Comparison of ENCODE assay signal across 11 cellular contexts in genomic region chr2:55054476-55054875, GRCh38. TPM values are rescaled to one million over a fixed set of nuclear protein-coding genes. Genes with fewer than 3 reads are reported as not detected.
A peak's percentile ranks its signal among the peaks of the same experiment; 100 is the strongest.
DNase-seq lines count a peak whose midpoint lies in the region; ATAC-seq and TF ChIP-seq lines count a peak whose summit lies in the region.
"Had no signal": no experiment of that assay in that cellular context is flagged by ENCODE, and none has a peak within 500 bp of the region (broad histone marks: within the 10 kb centered on the region; RNA-seq: fewer than 3 reads in every experiment).

No MANE protein-coding gene starts in this region.

- TF ChIP-seq CTCF in GM06990 (IDR thresholded peaks at IDR 0.05; ENCODE audit: insufficient read depth, low read length, poor library complexity, severe bottlenecking): no peak
- no peak for TF ChIP-seq CTCF in glutamatergic neuron (IDR thresholded peaks at IDR 0.05; ENCODE audit: partially characterized antibody, unreplicated experiment)

- no peak overlapping the region for H3K27ac Mint-ChIP-seq in glutamatergic neuron (ENCODE audit: unreplicated experiment)

- peaks cover 13% of the 10 kb centered on the region for H3K27me3 Mint-ChIP-seq in glutamatergic neuron (ENCODE audit: unreplicated experiment)

- peaks cover 12% of the 10 kb centered on the region for H3K4me1 Mint-ChIP-seq in glutamatergic neuron (ENCODE audit: low read depth, unreplicated experiment)

- DNase-seq in GM06990 (ENCODE audit: extremely low read depth, insufficient read length) (peak; percentile 53), RPMI8226 (peak; percentile 52), NCI-H146 (lab: John Stamatoyannopoulos, UW) (no peak), NOMO-1 treated with DMSO at 0.1 percent for 48 hours (lab: John Stamatoyannopoulos, UW; ENCODE audit: unreplicated experiment) (no peak), glutamatergic neuron (no peak), GF-D8 (lab: John Stamatoyannopoulos, UW) (no peak)
- DNase-seq: effector CD8-positive, alpha-beta T cell; NCI-H1092; Right ventricle myocardium superior had no signal

- H3K27me3 ChIP-seq in GM06990 (replicated peaks; ENCODE audit: control insufficient read depth, insufficient read depth, low read length): no peaks in the 10 kb centered on the region

- H3K4me3 ChIP-seq in GM06990 (replicated peaks; ENCODE audit: low read depth, low read length): peak overlapping the region; percentile 41

- H3K36me3 ChIP-seq in GM06990 (ENCODE audit: control insufficient read depth, insufficient read depth, low read length): no peaks in the 10 kb centered on the region

- ATAC-seq in GM19023 (IDR thresholded peaks at IDR 0.05; ENCODE audit: unreplicated experiment) (peak; percentile 21), HG02981 (IDR thresholded peaks at IDR 0.05; ENCODE audit: unreplicated experiment) (peak; percentile 21)

- no peak overlapping the region for H3K4me3 Mint-ChIP-seq in glutamatergic neuron (ENCODE audit: unreplicated experiment)

- no peaks in the 10 kb centered on the region for H3K36me3 Mint-ChIP-seq in glutamatergic neuron (ENCODE audit: unreplicated experiment)

- H3K9me3 Mint-ChIP-seq in glutamatergic neuron (ENCODE audit: unreplicated experiment): peaks cover 13% of the 10 kb centered on the region

RNA-seq across cellular contexts. Expression of gene RTN4, which starts 4.2 kb away (rescaled TPM):
- 772 TPM for total RNA-seq in glutamatergic neuron (ENCODE audit: unreplicated experiment)

Comparison
In these comparisons a context has a peak if more than half of its experiments do, and no peak if none do; other contexts are left out.
1. DNase-seq: peak in GM06990 (single experiment) and RPMI8226 (single experiment); none in NCI-H146 (single experiment), NOMO-1 treated with DMSO at 0.1 percent for 48 hours (single experiment), glutamatergic neuron (single experiment) and GF-D8 (single experiment).